ENCODE assay signal across 26 cellular contexts in the genomic region with DNA sequence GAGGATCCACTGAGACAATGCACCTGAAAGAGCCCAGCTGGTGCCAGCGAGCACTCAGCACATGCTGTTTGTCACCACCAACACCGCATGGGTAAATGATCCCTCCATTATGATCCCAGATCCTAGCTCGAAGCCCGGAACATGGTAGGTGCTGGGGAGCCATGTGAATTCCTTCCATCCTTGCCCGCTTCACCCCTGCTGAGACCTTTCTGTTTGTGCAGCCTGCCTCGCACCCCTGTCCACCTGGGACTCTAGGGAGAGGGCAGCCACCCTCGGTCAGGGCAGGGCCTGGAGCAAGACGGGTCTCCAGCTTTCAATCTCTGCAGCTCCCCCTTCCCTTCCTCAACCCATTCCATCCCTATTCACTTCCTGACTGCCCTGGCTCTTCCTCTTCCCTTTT.
"Had no signal": no experiment of that assay in that cellular context is flagged by ENCODE, and none has a peak within 500 bp of the region (broad histone marks: within the 10 kb centered on the region; RNA-seq: fewer than 3 reads in every experiment).

No MANE protein-coding gene starts in this region.

- ATAC-seq: effector memory CD8-positive, alpha-beta T cell; left ventricle myocardium superior; mucosa of descending colon; natural killer cell treated with Interleukin-12 subunit alpha and Interleukin-12 subunit beta and Interleukin-15 and Interleukin-18, amount 100 ng/mL, for 72 hours; pancreas; stimulated activated naive B cell treated with anti-CD40 and anti-IgM and Interleukin-4, amounts not matched to agents 10 μg/mL and 1 μg/mL and 100 μg/mL, for 72 hours had no signal

- H3K4me3 ChIP-seq: esophagus squamous epithelium, lower lobe of right lung, mucosa of descending colon, pancreas, right lobe of liver, thoracic aorta, tibial nerve, upper lobe of left lung, uterus had no signal

- H3K27me3 ChIP-seq: pancreas, right lobe of liver, upper lobe of left lung, uterus had no signal

- FAIRE-seq: colon, endometrium, keratinocyte, pancreas, small intestine had no signal

- DNase-seq: dermis blood vessel endothelial cell; effector memory CD8-positive, alpha-beta T cell; erythroblast; esophagus squamous epithelium; foreskin melanocyte; hypothalamus; immature natural killer cell; left ventricle myocardium superior; lower lobe of right lung; mucosa of descending colon; naive B cell; pancreas; right lobe of liver; small intestine; stimulated activated CD4-positive, alpha-beta T cell treated with anti-CD3 and anti-CD28 coated beads, Interleukin-15, amount 100 ng/mL, for 24 hours; stimulated activated CD4-positive, alpha-beta T cell treated with anti-CD3 and anti-CD28 coated beads, Interleukin-2, amount 100 ng/mL, for 48 hours; stimulated activated naive B cell treated with anti-CD40 and anti-IgM and Interleukin-4, amounts not matched to agents 10 μg/mL and 1 μg/mL and 100 μg/mL, for 72 hours; uterus had no signal

- H3K9me3 ChIP-seq: esophagus squamous epithelium, lower lobe of right lung, mucosa of descending colon, neutrophil, pancreas, right lobe of liver, thoracic aorta, tibial nerve, upper lobe of left lung, uterus had no signal

- H3K36me3 ChIP-seq: esophagus squamous epithelium, lower lobe of right lung, neutrophil, pancreas, right lobe of liver, thoracic aorta, tibial nerve, upper lobe of left lung, uterus had no signal

- H3K27ac ChIP-seq: esophagus squamous epithelium, lower lobe of right lung, neutrophil, pancreas, right lobe of liver, thoracic aorta, tibial nerve, upper lobe of left lung, uterus had no signal

- H3K4me1 ChIP-seq: esophagus squamous epithelium, lower lobe of right lung, pancreas, right lobe of liver, tibial nerve, upper lobe of left lung, uterus had no signal
